In genomic region chr20:38875170-38875993, GRCh38 we compare ENCODE assay signal across 8 cellular contexts. TPM values are rescaled to one million over a fixed set of nuclear protein-coding genes. Genes with fewer than 3 reads are reported as not detected.
A peak's percentile ranks its signal among the peaks of the same experiment; 100 is the strongest.
DNase-seq lines count a peak whose midpoint lies in the region; ATAC-seq, FAIRE-seq and TF ChIP-seq lines count a peak whose summit lies in the region.

No MANE protein-coding gene starts in this region.

- POLR2A ChIA-PET in WTC11 (lab: Charles Lee) = no interaction called here

- H3K9me3 ChIP-seq in BE2C (no peaks in the 10 kb centered on the region), HAP-1 (no peaks in the 10 kb centered on the region)

- H3K27me3 ChIP-seq in BE2C (no peaks in the 10 kb centered on the region), HAP-1 (ENCODE audit: low read depth) (peaks cover 2% of the 10 kb centered on the region; the same call in 1 of the 2 replicates)

- H3K9me3 Mint-ChIP-seq in WTC11 (no peaks in the 10 kb centered on the region), nephron progenitor cell (no peaks in the 10 kb centered on the region)
- H3K9me3 Mint-ChIP-seq in stimulated activated memory B cell treated with anti-CD40 and anti-IgM and Interleukin-4, amounts not matched to agents 10 μg/mL and 1 μg/mL and 100 μg/mL, for 72 hours = no peaks in the 10 kb centered on the region

- FAIRE-seq in GM19239 (lab: Jason Lieb, UNC) = peak; percentile 98

- H3K4me3 Mint-ChIP-seq in WTC11 (no peak overlapping the region), nephron progenitor cell (no peak overlapping the region)
- H3K4me3 Mint-ChIP-seq in stimulated activated memory B cell treated with anti-CD40 and anti-IgM and Interleukin-4, amounts not matched to agents 10 μg/mL and 1 μg/mL and 100 μg/mL, for 72 hours = peak overlapping the region; percentile 53

- H3K36me3 Mint-ChIP-seq in WTC11 = no peaks in the 10 kb centered on the region
- peaks cover 37% of the 10 kb centered on the region for H3K36me3 Mint-ChIP-seq in stimulated activated memory B cell treated with anti-CD40 and anti-IgM and Interleukin-4, amounts not matched to agents 10 μg/mL and 1 μg/mL and 100 μg/mL, for 72 hours
- no peaks in the 10 kb centered on the region for H3K36me3 Mint-ChIP-seq in nephron progenitor cell (ENCODE audit: low read depth)

- DNase-seq in BE2C (peak; percentile 90), GM19239 (ENCODE audit: insufficient read length, low spot score) (peak; percentile 63), WTC11 (ENCODE audit: low spot score) (no peak), HAP-1 (ENCODE audit: low spot score in 2 of 2) (no peak), nephron progenitor cell (no peak)

- peaks cover 31% of the 10 kb centered on the region for H3K4me1 Mint-ChIP-seq in WTC11
- peaks cover 100% of the 10 kb centered on the region for H3K4me1 Mint-ChIP-seq in stimulated activated memory B cell treated with anti-CD40 and anti-IgM and Interleukin-4, amounts not matched to agents 10 μg/mL and 1 μg/mL and 100 μg/mL, for 72 hours
- no peaks in the 10 kb centered on the region for H3K4me1 Mint-ChIP-seq in nephron progenitor cell

- CTCF ChIA-PET in WTC11 (lab: Charles Lee) = interaction anchor here (0.8 to 1.6 kb wide), 6 partner anchors 8 to 149 kb away, joined by 3 to 5 read pairs (median 3); no protein-coding TSS in a partner anchor

- peaks cover 62% of the 10 kb centered on the region for H3K4me1 ChIP-seq in BE2C
- H3K4me1 ChIP-seq in HAP-1 = no peaks in the 10 kb centered on the region

- in situ Hi-C loops in HAP-1 (cut with MboI; ENCODE audit: low sequenced_read_pairs) = no loop called here

- ATAC-seq in HG03196 (IDR thresholded peaks at IDR 0.05; ENCODE audit: unreplicated experiment) (peak; percentile 49), WTC11 (no peak), esophagus mucosa (peak; percentile 23)
- peak; percentile 89 for ATAC-seq in stimulated activated memory B cell treated with anti-CD40 and anti-IgM and Interleukin-4, amounts not matched to agents 10 μg/mL and 1 μg/mL and 100 μg/mL, for 72 hours

- H3K27ac Mint-ChIP-seq in WTC11 (peak overlapping the region; percentile 38; the same call in 1 of the 2 replicates), nephron progenitor cell (no peak overlapping the region)
- H3K27ac Mint-ChIP-seq in stimulated activated memory B cell treated with anti-CD40 and anti-IgM and Interleukin-4, amounts not matched to agents 10 μg/mL and 1 μg/mL and 100 μg/mL, for 72 hours = peak overlapping the region; percentile 93

- H3K36me3 ChIP-seq in BE2C (no peaks in the 10 kb centered on the region), HAP-1 (replicated peaks) (no peaks in the 10 kb centered on the region)

- H3K27me3 Mint-ChIP-seq in WTC11 (ENCODE audit: low read depth) (no peaks in the 10 kb centered on the region; the same call in 1 of the 2 replicates), nephron progenitor cell (ENCODE audit: low read depth, poor library complexity) (peaks cover 67% of the 10 kb centered on the region)
- no peaks in the 10 kb centered on the region for H3K27me3 Mint-ChIP-seq in stimulated activated memory B cell treated with anti-CD40 and anti-IgM and Interleukin-4, amounts not matched to agents 10 μg/mL and 1 μg/mL and 100 μg/mL, for 72 hours

- H3K4me3 ChIP-seq in BE2C (ENCODE audit: low read depth, low read length) (peak overlapping the region; percentile 23), HAP-1 (no peak overlapping the region)

- TF ChIP-seq CTCF in BE2C (IDR thresholded peaks at IDR 0.05; ENCODE audit: low read depth, low read length) (no peak), WTC11 (IDR thresholded peaks at IDR 0.05) (no peak), nephron progenitor cell (IDR thresholded peaks at IDR 0.05) (no peak)

TF ChIP-seq in WTC11, 78 proteins besides CTCF, POLR2A, EP300 and RAD21 (continues in another document):
- TF ChIP-seq ZBTB43 (CRISPR knock-in tag; IDR thresholded peaks at IDR 0.05) = no peak
- no peak for TF ChIP-seq IRF1 (CRISPR knock-in tag; IDR thresholded peaks at IDR 0.05)
- TF ChIP-seq CBFB (CRISPR knock-in tag; IDR thresholded peaks at IDR 0.05; ENCODE audit: low read depth) = no peak
- TF ChIP-seq NR3C1 (CRISPR knock-in tag; conservative IDR thresholded peaks at IDR 0.05; ENCODE audit: low read depth) = no peak
- no peak for TF ChIP-seq E2F5 (CRISPR knock-in tag; IDR thresholded peaks at IDR 0.05)
- no peak for TF ChIP-seq ESRRA (CRISPR knock-in tag; IDR thresholded peaks at IDR 0.05; ENCODE audit: borderline replicate concordance)
- no peak for TF ChIP-seq HMGA2 (CRISPR knock-in tag; IDR thresholded peaks at IDR 0.05)
- no peak for TF ChIP-seq HMGXB4 (CRISPR knock-in tag; IDR thresholded peaks at IDR 0.05)
- TF ChIP-seq USF2 (CRISPR knock-in tag; IDR thresholded peaks at IDR 0.05) = no peak
- no peak for TF ChIP-seq ZNF671 (CRISPR knock-in tag; IDR thresholded peaks at IDR 0.05)
- TF ChIP-seq ZNF138 (CRISPR knock-in tag; conservative IDR thresholded peaks at IDR 0.05) = no peak
- no peak for TF ChIP-seq AR (CRISPR knock-in tag; IDR thresholded peaks at IDR 0.05)

RNA-seq across cellular contexts. Expression of gene FAM83D, which starts 50.8 kb away (rescaled TPM):
- 14.6 TPM for polyA plus RNA-seq in BE2C (2012; ENCODE audit: insufficient read depth, insufficient read length, low read depth)
- total RNA-seq in WTC11 (2021) (57.7 to 66.9 TPM (median 58.3 TPM) in 3 replicates), esophagus mucosa (67.0 TPM)

Comparison
In these comparisons a context has a peak if more than half of its experiments do, and no peak if none do; other contexts are left out.
1. DNase-seq: peak in BE2C (single experiment) and GM19239 (single experiment); none in WTC11 (single experiment), HAP-1 (0 of 2) and nephron progenitor cell (single experiment).